Comparison of ENCODE assay signal across 11 cellular contexts in genomic region chr4:145868637-145869409, GRCh38.
DNase-seq lines count a peak whose midpoint lies in the region; ATAC-seq and TF ChIP-seq lines count a peak whose summit lies in the region.
"Had no signal": no experiment of that assay in that cellular context is flagged by ENCODE, and none has a peak within 500 bp of the region (broad histone marks: within the 10 kb centered on the region; RNA-seq: fewer than 3 reads in every experiment).

No MANE protein-coding gene starts in this region.

- no peaks in the 10 kb centered on the region for H3K9me3 ChIP-seq in adipocyte (ENCODE audit: control insufficient read depth, low read length)

- no peaks in the 10 kb centered on the region for H3K4me1 ChIP-seq in adipocyte (ENCODE audit: control insufficient read depth, insufficient read depth, low read length)

- TF ChIP-seq CTCF in BJ (IDR thresholded peaks at IDR 0.05; ENCODE audit: insufficient read depth, low read depth, low read length) (peak; percentile 11; the same call in 1 of the 2 replicates), coronary artery (IDR thresholded peaks at IDR 0.05) (no peak)

- H3K27ac ChIP-seq in coronary artery = no peak overlapping the region

- ATAC-seq in GM19328 (IDR thresholded peaks at IDR 0.05; ENCODE audit: unreplicated experiment) (peak; percentile 48), HG03039 (IDR thresholded peaks at IDR 0.05; ENCODE audit: unreplicated experiment) (peak; percentile 64)

- CTCF ChIA-PET in BJ (lab: Yijun Ruan, JAX) = interaction anchor here (0.9 to 1.9 kb wide), 6 partner anchors 17 to 136 kb away, joined by 3 to 6 read pairs (median 3); no protein-coding TSS in a partner anchor

- no peak overlapping the region for H3K9ac ChIP-seq in adipocyte (ENCODE audit: low read length)

- no peaks in the 10 kb centered on the region for H3K36me3 ChIP-seq in BJ (ENCODE audit: control insufficient read depth, insufficient read depth, low read length)
- H3K36me3 ChIP-seq in adipocyte (ENCODE audit: control insufficient read depth, insufficient read depth, low read length, severe bottlenecking) = peaks cover 4% of the 10 kb centered on the region

- H3K27me3 ChIP-seq in BJ (ENCODE audit: control insufficient read depth, insufficient read depth, low read length) (no peaks in the 10 kb centered on the region), adipocyte (replicated peaks; ENCODE audit: control insufficient read depth, insufficient read depth, low read length) (no peaks in the 10 kb centered on the region)

- DNase-seq in BJ (ENCODE audit: low read depth) (no peak), adipocyte (ENCODE audit: low read depth) (peak; percentile 41), CD1c-positive myeloid dendritic cell (ENCODE audit: extremely low spot score) (no peak), ecto neural progenitor cell (ENCODE audit: low spot score) (no peak), NCI-H526 (lab: John Stamatoyannopoulos, UW) (no peak), coronary artery (ENCODE audit: low spot score) (no peak)
- DNase-seq: activated CD8-positive, alpha-beta memory T cell treated with anti-CD3 and anti-CD28 coated beads, Interleukin-2, amount 50 U/mL, for 48 hours; DMS53; NCI-H2171 had no signal

- H3K4me3 ChIP-seq in BJ (ENCODE audit: low read depth, low read length) = no peak overlapping the region
- no peak overlapping the region for H3K4me3 ChIP-seq in adipocyte (ENCODE audit: low read length)
- H3K4me3 ChIP-seq in coronary artery = no peak overlapping the region

- POLR2A ChIA-PET in BJ (lab: Charles Lee) = no interaction called here
